18 cellular contexts compared by ENCODE assay signal in the genomic region with DNA sequence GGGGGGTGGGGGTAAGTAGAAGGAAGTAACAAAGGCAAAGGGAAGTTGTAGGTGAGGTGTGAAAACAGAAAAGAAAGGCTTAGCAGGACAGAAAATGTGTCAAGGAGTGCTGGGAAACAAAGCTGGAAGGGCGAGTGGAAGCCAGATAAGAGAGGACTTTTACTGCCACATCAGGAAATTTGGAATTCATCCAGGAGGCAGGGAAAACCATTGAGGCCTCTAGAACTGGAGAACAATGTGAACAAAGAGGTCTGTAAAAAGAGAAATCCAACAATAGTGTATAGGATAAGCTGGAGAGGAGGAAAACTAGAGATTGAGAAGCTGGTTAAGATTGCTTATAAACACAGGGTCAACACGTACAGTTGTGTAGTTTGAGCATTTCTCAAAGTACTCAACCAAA.
DNase-seq lines count a peak whose midpoint lies in the region; ATAC-seq lines count a peak whose summit lies in the region.
"Had no signal": no experiment of that assay in that cellular context is flagged by ENCODE, and none has a peak within 500 bp of the region (broad histone marks: within the 10 kb centered on the region; RNA-seq: fewer than 3 reads in every experiment).

No MANE protein-coding gene starts in this region.

- H3K9me3 ChIP-seq in CD8-positive, alpha-beta memory T cell (ENCODE audit: low read length), result no peaks in the 10 kb centered on the region

- H3K36me3 Mint-ChIP-seq in CD8-positive, alpha-beta memory T cell, result no peaks in the 10 kb centered on the region

- no peaks in the 10 kb centered on the region for H3K4me1 Mint-ChIP-seq in CD8-positive, alpha-beta memory T cell
- H3K4me1 Mint-ChIP-seq: B cell, H9 had no signal

- CTCF ChIA-PET in CD8-positive, alpha-beta memory T cell (lab: Charles Lee), result no interaction called here

- DNase-seq in Ammon's horn (ENCODE audit: low spot score) (peak; percentile 21), astrocyte of the hippocampus (ENCODE audit: low read depth, low spot score) (peak; percentile 14), inferior parietal cortex (ENCODE audit: extremely low spot score) (peak; percentile 17), putamen (ENCODE audit: low spot score) (peak; percentile 38), T-helper 9 cell (no peak)
- no peak for DNase-seq in CD8-positive, alpha-beta memory T cell
- DNase-seq: ACHN; C1 segment of cervical spinal cord; CD4-positive, alpha-beta T cell; COR-L47; DMS153; DMS79 treated with DMSO at 0.1 percent for 48 hours; EL; GOT3; H9; IMR-90 had no signal

- no peak overlapping the region for H3K4me3 Mint-ChIP-seq in CD8-positive, alpha-beta memory T cell
- H3K4me3 Mint-ChIP-seq: B cell; CD4-positive, alpha-beta T cell; H9 had no signal

- no peaks in the 10 kb centered on the region for H3K27me3 ChIP-seq in CD8-positive, alpha-beta memory T cell (ENCODE audit: insufficient read depth, low read length, poor library complexity, severe bottlenecking)

- no peak overlapping the region for H3K27ac ChIP-seq in CD8-positive, alpha-beta memory T cell (ENCODE audit: low read depth, low read length)

- no peaks in the 10 kb centered on the region for H3K4me1 ChIP-seq in CD8-positive, alpha-beta memory T cell (ENCODE audit: insufficient read depth, low read length)

- POLR2A ChIA-PET in CD8-positive, alpha-beta memory T cell (lab: Charles Lee), result no interaction called here

- no peak for ATAC-seq in GM18909 (IDR thresholded peaks at IDR 0.05; ENCODE audit: poor library complexity, unreplicated experiment)

- H3K27ac Mint-ChIP-seq in CD8-positive, alpha-beta memory T cell, result no peak overlapping the region
- H3K27ac Mint-ChIP-seq: B cell; CD4-positive, alpha-beta T cell; H9 had no signal

- no peaks in the 10 kb centered on the region for H3K36me3 ChIP-seq in CD8-positive, alpha-beta memory T cell (ENCODE audit: insufficient read depth, low read length)

- peaks cover 6 to 9% of the 10 kb centered on the region in 2 donors for H3K27me3 Mint-ChIP-seq in CD8-positive, alpha-beta memory T cell

- H3K4me3 ChIP-seq in CD8-positive, alpha-beta memory T cell (ENCODE audit: low read length), result no peak overlapping the region

- peaks cover 0 to 5% (median 3%) of the 10 kb centered on the region in 5 donors for H3K9me3 Mint-ChIP-seq in CD8-positive, alpha-beta memory T cell

Comparison
In these comparisons a context has a peak if more than half of its experiments do, and no peak if none do; other contexts are left out.
1. DNase-seq: peak in Ammon's horn (single experiment), astrocyte of the hippocampus (single experiment), inferior parietal cortex (single experiment) and putamen (single experiment); none in CD8-positive, alpha-beta memory T cell (0 of 5) and T-helper 9 cell (single experiment).